In the genomic region with DNA sequence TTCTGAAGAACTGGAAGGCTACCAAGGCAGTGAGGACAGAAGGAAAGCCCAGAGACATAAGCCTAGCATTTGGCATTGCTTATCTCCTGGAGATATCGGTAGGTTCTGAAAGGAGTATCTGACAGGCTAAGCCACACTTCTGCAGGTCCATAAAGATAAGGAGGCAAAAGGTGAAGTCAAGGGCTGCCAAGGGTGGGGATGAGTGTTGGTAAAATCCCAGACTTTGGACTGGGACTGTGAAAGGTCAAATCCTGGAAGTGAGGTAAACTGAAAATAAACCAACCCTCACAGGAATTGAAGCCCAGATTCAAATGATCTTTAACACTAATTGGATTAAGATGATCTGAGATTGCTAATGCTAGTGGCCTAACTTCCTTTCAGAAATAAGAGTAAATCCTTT, we compare ENCODE assay signal across 29 cellular contexts.
"Had no signal": no experiment of that assay in that cellular context is flagged by ENCODE, and none has a peak within 500 bp of the region (broad histone marks: within the 10 kb centered on the region; RNA-seq: fewer than 3 reads in every experiment).

No MANE protein-coding gene starts in this region.

- H3K36me3 ChIP-seq: adrenal gland, gastroesophageal sphincter, ovary, upper lobe of left lung, vagina had no signal

- ATAC-seq: activated CD8-positive, alpha-beta T cell treated with anti-CD3 and anti-CD28 coated beads for 36 hours; body of pancreas; effector memory CD8-positive, alpha-beta T cell; gastroesophageal sphincter; left lung; sciatic nerve; stimulated activated memory B cell treated with anti-CD40 and anti-IgM and Interleukin-4, amounts not matched to agents 10 μg/mL and 1 μg/mL and 100 μg/mL, for 72 hours; stimulated activated naive CD8-positive, alpha-beta T cell treated with anti-CD3 and anti-CD28 coated beads, Interleukin-15, amount 100 ng/mL, for 72 hours had no signal

- H3K4me1 Mint-ChIP-seq: activated naive CD8-positive, alpha-beta T cell treated with anti-CD3 and anti-CD28 coated beads for 36 hours; naive B cell; stimulated activated memory B cell treated with anti-CD40 and anti-IgM and Interleukin-4, amounts not matched to agents 10 μg/mL and 1 μg/mL and 100 μg/mL, for 72 hours; stimulated activated naive CD8-positive, alpha-beta T cell treated with anti-CD3 and anti-CD28 coated beads, Interleukin-15, amount 100 ng/mL, for 72 hours had no signal

- H3K4me3 ChIP-seq: adrenal gland, body of pancreas, gastroesophageal sphincter, left lung, lung, ovary, skin epidermis, upper lobe of left lung, vagina had no signal

- H3K4me1 ChIP-seq: adrenal gland, gastroesophageal sphincter, left lung, upper lobe of left lung, vagina had no signal

- H3K4me3 Mint-ChIP-seq: activated CD4-positive, alpha-beta T cell treated with anti-CD3 and anti-CD28 coated beads, Interleukin-2, amount 10 ng/mL, durations not matched to agents 7 days and 5 days; activated CD8-positive, alpha-beta T cell treated with anti-CD3 and anti-CD28 coated beads for 36 hours; activated naive CD4-positive, alpha-beta T cell treated with anti-CD3 and anti-CD28 coated beads for 36 hours; activated naive CD8-positive, alpha-beta T cell treated with anti-CD3 and anti-CD28 coated beads for 36 hours; effector memory CD8-positive, alpha-beta T cell; naive B cell; stimulated activated memory B cell treated with anti-CD40 and anti-IgM and Interleukin-4, amounts not matched to agents 10 μg/mL and 1 μg/mL and 100 μg/mL, for 72 hours; stimulated activated naive CD8-positive, alpha-beta T cell treated with anti-CD3 and anti-CD28 coated beads, Interleukin-15, amount 100 ng/mL, for 72 hours had no signal

- H3K27ac ChIP-seq: adrenal gland, body of pancreas, gastroesophageal sphincter, left lung, ovary, skin epidermis, upper lobe of left lung, vagina had no signal

- H3K27ac Mint-ChIP-seq: activated CD4-positive, alpha-beta T cell treated with anti-CD3 and anti-CD28 coated beads, Interleukin-2, amount 10 ng/mL, durations not matched to agents 7 days and 5 days; activated CD8-positive, alpha-beta T cell treated with anti-CD3 and anti-CD28 coated beads for 36 hours; activated naive CD4-positive, alpha-beta T cell treated with anti-CD3 and anti-CD28 coated beads for 36 hours; activated naive CD8-positive, alpha-beta T cell treated with anti-CD3 and anti-CD28 coated beads for 36 hours; effector memory CD8-positive, alpha-beta T cell; progenitor cell of endocrine pancreas; stimulated activated memory B cell treated with anti-CD40 and anti-IgM and Interleukin-4, amounts not matched to agents 10 μg/mL and 1 μg/mL and 100 μg/mL, for 72 hours had no signal

- DNase-seq: activated CD4-positive, alpha-beta T cell treated with anti-CD3 and anti-CD28 coated beads, Interleukin-2, amount 10 ng/mL, durations not matched to agents 7 days and 5 days; activated CD4-positive, CD25-positive, alpha-beta regulatory T cell treated with anti-CD3 and anti-CD28 coated beads, Interleukin-2, amount 50 U/mL, for 72 hours; activated CD8-positive, alpha-beta T cell treated with anti-CD3 and anti-CD28 coated beads for 36 hours; activated effector memory CD4-positive, alpha-beta T cell treated with anti-CD3 and anti-CD28 coated beads, Interleukin-2, amount 50 U/mL, for 16 hours; activated naive CD4-positive, alpha-beta T cell treated with anti-CD3 and anti-CD28 coated beads for 36 hours; activated naive CD8-positive, alpha-beta T cell treated with anti-CD3 and anti-CD28 coated beads for 36 hours; adrenal gland; aorta; body of pancreas; cortex of kidney; effector memory CD8-positive, alpha-beta T cell; hippocampal formation; kidney; left lung; naive B cell; ovary; stimulated activated CD4-positive, alpha-beta T cell treated with anti-CD3 and anti-CD28 coated beads, Interleukin-4, amount 100 ng/mL, for 4 hours; stimulated activated CD8-positive, alpha-beta memory T cell treated with anti-CD3 and anti-CD28 coated beads, Interleukin-4, amount 100 ng/mL, for 48 hours; stimulated activated naive CD8-positive, alpha-beta T cell treated with anti-CD3 and anti-CD28 coated beads, Interleukin-15, amount 100 ng/mL, for 72 hours; substantia nigra; T-helper 2 cell; upper lobe of left lung had no signal

- H3K27me3 Mint-ChIP-seq: activated CD4-positive, alpha-beta T cell treated with anti-CD3 and anti-CD28 coated beads, Interleukin-2, amount 10 ng/mL, durations not matched to agents 7 days and 5 days; activated CD8-positive, alpha-beta T cell treated with anti-CD3 and anti-CD28 coated beads for 36 hours; activated naive CD8-positive, alpha-beta T cell treated with anti-CD3 and anti-CD28 coated beads for 36 hours; effector memory CD8-positive, alpha-beta T cell; naive B cell; progenitor cell of endocrine pancreas; stimulated activated memory B cell treated with anti-CD40 and anti-IgM and Interleukin-4, amounts not matched to agents 10 μg/mL and 1 μg/mL and 100 μg/mL, for 72 hours; stimulated activated naive CD8-positive, alpha-beta T cell treated with anti-CD3 and anti-CD28 coated beads, Interleukin-15, amount 100 ng/mL, for 72 hours had no signal

- H3K9me3 Mint-ChIP-seq: activated CD4-positive, alpha-beta T cell treated with anti-CD3 and anti-CD28 coated beads, Interleukin-2, amount 10 ng/mL, durations not matched to agents 7 days and 5 days; activated CD8-positive, alpha-beta T cell treated with anti-CD3 and anti-CD28 coated beads for 36 hours; activated naive CD4-positive, alpha-beta T cell treated with anti-CD3 and anti-CD28 coated beads for 36 hours; activated naive CD8-positive, alpha-beta T cell treated with anti-CD3 and anti-CD28 coated beads for 36 hours; effector memory CD8-positive, alpha-beta T cell; stimulated activated memory B cell treated with anti-CD40 and anti-IgM and Interleukin-4, amounts not matched to agents 10 μg/mL and 1 μg/mL and 100 μg/mL, for 72 hours; stimulated activated naive CD8-positive, alpha-beta T cell treated with anti-CD3 and anti-CD28 coated beads, Interleukin-15, amount 100 ng/mL, for 72 hours had no signal

- H3K27me3 ChIP-seq: body of pancreas, gastroesophageal sphincter, left lung, ovary, upper lobe of left lung, vagina had no signal

- H3K9me3 ChIP-seq: adrenal gland, body of pancreas, gastroesophageal sphincter, left lung, ovary, upper lobe of left lung, vagina had no signal
